In genomic region chr2:217256261-217256660, GRCh38 we compare ENCODE assay signal across 17 cellular contexts.
DNase-seq lines count a peak whose midpoint lies in the region; ATAC-seq and TF ChIP-seq lines count a peak whose summit lies in the region.
"Had no signal": no experiment of that assay in that cellular context is flagged by ENCODE, and none has a peak within 500 bp of the region (broad histone marks: within the 10 kb centered on the region; RNA-seq: fewer than 3 reads in every experiment).

No MANE protein-coding gene starts in this region.

- H3K4me3 ChIP-seq in BJ (ENCODE audit: low read depth, low read length) (no peak overlapping the region), trophoblast cell (ENCODE audit: low read depth, low read length) (no peak overlapping the region)
- H3K4me3 ChIP-seq: BLaER1, colonic mucosa had no signal

- no peaks in the 10 kb centered on the region for H3K27me3 ChIP-seq in BJ (ENCODE audit: control insufficient read depth, insufficient read depth, low read length)
- H3K27me3 ChIP-seq in trophoblast cell (ENCODE audit: insufficient read depth, low read length): no peaks in the 10 kb centered on the region
- H3K27me3 ChIP-seq: BLaER1, colonic mucosa had no signal

- no peaks in the 10 kb centered on the region for H3K36me3 ChIP-seq in BJ (ENCODE audit: control insufficient read depth, insufficient read depth, low read length)
- no peaks in the 10 kb centered on the region for H3K36me3 ChIP-seq in trophoblast cell (ENCODE audit: control insufficient read depth in 1 of 2, insufficient read depth in 2 of 2, low read length in 2 of 2)
- H3K36me3 ChIP-seq: BLaER1, colonic mucosa had no signal

- H4K12ac ChIP-seq in trophoblast cell (ENCODE audit: low read depth, low read length): no peak overlapping the region

- DNase-seq in BJ (ENCODE audit: low read depth): peak; percentile 84
- peak; percentile 89 for DNase-seq in NCI-H82 (lab: John Stamatoyannopoulos, UW)
- peak; percentile 92 for DNase-seq in glomerular visceral epithelial cell (ENCODE audit: extremely low spot score)
- no peak for DNase-seq in trophoblast cell
- no peak for DNase-seq in WTC11 (ENCODE audit: low spot score)
- DNase-seq in SK-N-DZ (ENCODE audit: low spot score): no peak
- no peak for DNase-seq in cerebellar cortex (ENCODE audit: low spot score)
- DNase-seq: amygdala; colonic mucosa; head of caudate nucleus; NCI-H1694; posterior cingulate gyrus; stimulated activated naive CD8-positive, alpha-beta T cell treated with anti-CD3 and anti-CD28 coated beads, Interleukin-15, amount 100 ng/mL, for 72 hours; SW 1271 had no signal

- no peak overlapping the region for H2AFZ ChIP-seq in trophoblast cell (ENCODE audit: insufficient read depth, low read length, poor library complexity)

- no peak overlapping the region for H3K9ac ChIP-seq in trophoblast cell (ENCODE audit: low read length)
- H3K9ac ChIP-seq: BLaER1 had no signal

- H3K14ac ChIP-seq in trophoblast cell (ENCODE audit: low read length): no peak overlapping the region

- H2AK5ac ChIP-seq in trophoblast cell (ENCODE audit: low read length): no peak overlapping the region

- no peak overlapping the region for H3K27ac Mint-ChIP-seq in WTC11
- H3K27ac Mint-ChIP-seq: stimulated activated naive CD8-positive, alpha-beta T cell treated with anti-CD3 and anti-CD28 coated beads, Interleukin-15, amount 100 ng/mL, for 72 hours had no signal

- peaks cover 10% of the 10 kb centered on the region for H3K4me1 Mint-ChIP-seq in WTC11
- H3K4me1 Mint-ChIP-seq: stimulated activated naive CD8-positive, alpha-beta T cell treated with anti-CD3 and anti-CD28 coated beads, Interleukin-15, amount 100 ng/mL, for 72 hours had no signal

- H3K23ac ChIP-seq in trophoblast cell (ENCODE audit: low read length): no peak overlapping the region

- H3K4me3 Mint-ChIP-seq in WTC11: no peak overlapping the region
- H3K4me3 Mint-ChIP-seq: stimulated activated naive CD8-positive, alpha-beta T cell treated with anti-CD3 and anti-CD28 coated beads, Interleukin-15, amount 100 ng/mL, for 72 hours had no signal

- no peak for TF ChIP-seq CTCF in BJ (IDR thresholded peaks at IDR 0.05; ENCODE audit: insufficient read depth, low read depth, low read length)
- TF ChIP-seq CTCF in WTC11 (IDR thresholded peaks at IDR 0.05): no peak

- no peak for ATAC-seq in GM21529 (IDR thresholded peaks at IDR 0.05; ENCODE audit: unreplicated experiment)
- no peak for ATAC-seq in WTC11
- ATAC-seq: stimulated activated naive CD8-positive, alpha-beta T cell treated with anti-CD3 and anti-CD28 coated beads, Interleukin-15, amount 100 ng/mL, for 72 hours had no signal

- H3K9me3 ChIP-seq in trophoblast cell (ENCODE audit: insufficient read depth, low read depth, low read length): no peaks in the 10 kb centered on the region
- H3K9me3 ChIP-seq: BLaER1, colonic mucosa had no signal

- H3K27ac ChIP-seq in trophoblast cell (ENCODE audit: low read depth, low read length): no peak overlapping the region
- H3K27ac ChIP-seq: BLaER1, colonic mucosa, epithelial cell of prostate had no signal

- H3K79me2 ChIP-seq in trophoblast cell (ENCODE audit: control insufficient read depth, insufficient read depth, low read length, poor library complexity): peaks cover 2% of the 10 kb centered on the region

- H3K18ac ChIP-seq in trophoblast cell (ENCODE audit: low read length): no peak overlapping the region

- no peak overlapping the region for H2BK12ac ChIP-seq in trophoblast cell (ENCODE audit: low read length)

- H3K4me1 ChIP-seq in trophoblast cell (ENCODE audit: control insufficient read depth in 1 of 2, insufficient read depth in 2 of 2, low read length in 2 of 2): peaks cover 2 to 3% of the 10 kb centered on the region in 2 experiments
- H3K4me1 ChIP-seq: colonic mucosa had no signal

- no peaks in the 10 kb centered on the region for H3K36me3 Mint-ChIP-seq in WTC11

- H3K4ac ChIP-seq in trophoblast cell (ENCODE audit: low read depth, low read length): no peak overlapping the region

- H4K8ac ChIP-seq in trophoblast cell (ENCODE audit: low read depth, low read length): no peak overlapping the region

- no peak overlapping the region for H3K4me2 ChIP-seq in trophoblast cell (ENCODE audit: low read length)
- H3K4me2 ChIP-seq: BLaER1 had no signal

- POLR2A ChIA-PET in BJ (lab: Charles Lee): no interaction called here
- POLR2A ChIA-PET in WTC11 (lab: Charles Lee): no interaction called here

- peaks cover 6% of the 10 kb centered on the region for H3K79me1 ChIP-seq in trophoblast cell (ENCODE audit: low read length)

- H3K9me3 Mint-ChIP-seq in WTC11: no peaks in the 10 kb centered on the region

- H2BK120ac ChIP-seq in trophoblast cell (ENCODE audit: insufficient read depth, low read length, poor library complexity): peak overlapping the region; percentile 68

- peaks cover 86% of the 10 kb centered on the region for H3K27me3 Mint-ChIP-seq in WTC11 (ENCODE audit: low read depth)

- no peak overlapping the region for H2BK5ac ChIP-seq in trophoblast cell (ENCODE audit: low read depth, low read length, poor library complexity)

- WGBS in trophoblast cell (ENCODE audit: extremely low coverage, insufficient coverage, insufficient read length): no CpG with 5 or more reads among the region's 3 CpGs

- H4K91ac ChIP-seq in trophoblast cell (ENCODE audit: low read depth, low read length): no peak overlapping the region

- CTCF ChIA-PET in BJ (lab: Yijun Ruan, JAX) (interaction anchor here (0.7 to 1.2 kb wide), 4 partner anchors 16 to 737 kb away, joined by 3 to 4 read pairs (median 3); no protein-coding TSS in a partner anchor), WTC11 (lab: Charles Lee) (interaction anchor here (0.6 kb wide), 1 partner anchor 136 kb away, joined by 3 read pairs; no protein-coding TSS in a partner anchor)

TF ChIP-seq in WTC11, 78 proteins besides CTCF, POLR2A, EP300 and RAD21:
- TF ChIP-seq ERG (CRISPR knock-in tag; IDR thresholded peaks at IDR 0.05) (no peak), SMAD4 (CRISPR knock-in tag; IDR thresholded peaks at IDR 0.05) (no peak), ESRRA (CRISPR knock-in tag; IDR thresholded peaks at IDR 0.05; ENCODE audit: borderline replicate concordance) (no peak), USF2 (CRISPR knock-in tag; IDR thresholded peaks at IDR 0.05) (no peak), GRHL2 (CRISPR knock-in tag; IDR thresholded peaks at IDR 0.05; ENCODE audit: insufficient replicate concordance, severe bottlenecking) (no peak)
- TF ChIP-seq, protein P1, sequence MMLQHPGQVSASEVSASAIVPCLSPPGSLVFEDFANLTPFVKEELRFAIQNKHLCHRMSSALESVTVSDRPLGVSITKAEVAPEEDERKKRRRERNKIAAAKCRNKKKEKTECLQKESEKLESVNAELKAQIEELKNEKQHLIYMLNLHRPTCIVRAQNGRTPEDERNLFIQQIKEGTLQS (CRISPR knock-in tag; conservative IDR thresholded peaks at IDR 0.05): no peak

Comparison
In these comparisons a context has a peak if more than half of its experiments do, and no peak if none do; other contexts are left out.
1. DNase-seq: peak in BJ (single experiment), NCI-H82 (single experiment) and glomerular visceral epithelial cell (single experiment); none in trophoblast cell (0 of 2), WTC11 (single experiment), SK-N-DZ (single experiment) and cerebellar cortex (single experiment).